In the genomic region with DNA sequence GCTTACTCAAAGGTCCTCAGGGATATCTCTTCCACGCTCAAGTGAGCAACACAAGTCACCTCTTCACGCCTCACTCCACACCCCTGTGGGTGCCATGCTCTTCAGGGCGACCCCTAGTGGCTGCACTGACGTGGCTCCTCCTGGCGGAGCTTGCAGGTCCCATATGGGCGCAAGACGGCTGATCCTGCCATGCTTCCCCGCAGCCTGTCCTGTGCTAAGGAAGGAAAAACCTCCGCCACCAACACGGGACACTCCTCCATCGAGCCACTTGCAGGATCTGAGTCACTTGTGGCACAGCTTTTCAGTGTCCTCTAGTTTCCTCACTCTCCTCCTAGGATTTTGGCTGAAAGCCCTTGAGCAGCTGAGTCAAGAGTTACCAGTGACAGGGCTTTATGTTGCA, we compare ENCODE assay signal across 8 cellular contexts.
DNase-seq lines count a peak whose midpoint lies in the region; ATAC-seq and TF ChIP-seq lines count a peak whose summit lies in the region.

No MANE protein-coding gene starts in this region.

- no TSS peak for BruUV-seq in Calu3 (replicated peaks; lab: Mats Ljungman, UMichigan)

- H3K4me3 ChIP-seq in mucosa of descending colon: no peak overlapping the region

- TF ChIP-seq CTCF in Calu3 (IDR thresholded peaks at IDR 0.05; ENCODE audit: unreplicated experiment): peak; percentile 36
- TF ChIP-seq CTCF in mucosa of descending colon (IDR thresholded peaks at IDR 0.05): no peak

- CTCF ChIA-PET in Calu3 (lab: Charles Lee): no interaction called here

- no peaks in the 10 kb centered on the region for H3K9me3 Mint-ChIP-seq in Calu3 (ENCODE audit: low read depth, unreplicated experiment)
- H3K9me3 Mint-ChIP-seq in activated naive CD8-positive, alpha-beta T cell treated with anti-CD3 and anti-CD28 coated beads, Interleukin-2, amount 10 ng/mL, durations not matched to agents 7 days and 5 days: no peaks in the 10 kb centered on the region

- H3K36me3 Mint-ChIP-seq in Calu3 (ENCODE audit: insufficient read depth, unreplicated experiment): no peaks in the 10 kb centered on the region
- peaks cover 4% of the 10 kb centered on the region for H3K36me3 Mint-ChIP-seq in activated naive CD8-positive, alpha-beta T cell treated with anti-CD3 and anti-CD28 coated beads, Interleukin-2, amount 10 ng/mL, durations not matched to agents 7 days and 5 days

- intact Hi-C loops in Calu3 (cut with micrococcal nuclease; ENCODE audit: unreplicated experiment) (no loop called here), mucosa of descending colon (cut with DNase I, micrococcal nuclease) (no loop called here), sciatic nerve (cut with DNase I) (loop anchor here (5.0 kb wide), 1 partner anchor 722 kb away; no protein-coding TSS in a partner anchor)

- POLR2A ChIA-PET in activated naive CD8-positive, alpha-beta T cell treated with anti-CD3 and anti-CD28 coated beads, Interleukin-2, amount 10 ng/mL, durations not matched to agents 7 days and 5 days (lab: Charles Lee): no interaction called here

- no peaks in the 10 kb centered on the region for H3K27me3 Mint-ChIP-seq in Calu3 (ENCODE audit: unreplicated experiment)
- H3K27me3 Mint-ChIP-seq in activated naive CD8-positive, alpha-beta T cell treated with anti-CD3 and anti-CD28 coated beads, Interleukin-2, amount 10 ng/mL, durations not matched to agents 7 days and 5 days: no peaks in the 10 kb centered on the region

- no peaks in the 10 kb centered on the region for H3K36me3 ChIP-seq in mucosa of descending colon (ENCODE audit: low read depth)

- DNase-seq in Calu3 (peak; percentile 7), mucosa of descending colon (peak; percentile 29 to 46 (median 31)), sciatic nerve (ENCODE audit: low spot score) (no peak), NOMO-1 (lab: John Stamatoyannopoulos, UW; ENCODE audit: unreplicated experiment in 2 of 2) (no peak), NCI-H524 treated with DMSO at 0.1 percent for 48 hours (lab: John Stamatoyannopoulos, UW) (no peak), C1 segment of cervical spinal cord (lab: John Stamatoyannopoulos, UW) (no peak)
- DNase-seq in activated naive CD8-positive, alpha-beta T cell treated with anti-CD3 and anti-CD28 coated beads, Interleukin-2, amount 10 ng/mL, durations not matched to agents 7 days and 5 days: peak; percentile 36

- H3K4me3 Mint-ChIP-seq in Calu3 (ENCODE audit: low read depth, unreplicated experiment): no peak overlapping the region
- H3K4me3 Mint-ChIP-seq in activated naive CD8-positive, alpha-beta T cell treated with anti-CD3 and anti-CD28 coated beads, Interleukin-2, amount 10 ng/mL, durations not matched to agents 7 days and 5 days: no peak overlapping the region

- H3K4me1 Mint-ChIP-seq in Calu3 (ENCODE audit: low read depth, unreplicated experiment): peaks cover 4% of the 10 kb centered on the region
- peaks cover 2% of the 10 kb centered on the region for H3K4me1 Mint-ChIP-seq in activated naive CD8-positive, alpha-beta T cell treated with anti-CD3 and anti-CD28 coated beads, Interleukin-2, amount 10 ng/mL, durations not matched to agents 7 days and 5 days

- ATAC-seq in HG02885 (IDR thresholded peaks at IDR 0.05; ENCODE audit: poor library complexity, unreplicated experiment) (peak; percentile 53), mucosa of descending colon (peak; percentile 39), sciatic nerve (no peak)
- ATAC-seq in activated naive CD8-positive, alpha-beta T cell treated with anti-CD3 and anti-CD28 coated beads, Interleukin-2, amount 10 ng/mL, durations not matched to agents 7 days and 5 days (ENCODE audit: low read depth): no peak

- no peak overlapping the region for H3K27ac Mint-ChIP-seq in Calu3 (ENCODE audit: unreplicated experiment)
- no peak overlapping the region for H3K27ac Mint-ChIP-seq in activated naive CD8-positive, alpha-beta T cell treated with anti-CD3 and anti-CD28 coated beads, Interleukin-2, amount 10 ng/mL, durations not matched to agents 7 days and 5 days

- no peaks in the 10 kb centered on the region for H3K9me3 ChIP-seq in mucosa of descending colon

- H3K4me1 ChIP-seq in mucosa of descending colon (ENCODE audit: low read depth): no peaks in the 10 kb centered on the region

Comparison
In these comparisons a context has a peak if more than half of its experiments do, and no peak if none do; other contexts are left out.
1. DNase-seq: peak in Calu3 (single experiment), activated naive CD8-positive, alpha-beta T cell treated with anti-CD3 and anti-CD28 coated beads, Interleukin-2, amount 10 ng/mL, durations not matched to agents 7 days and 5 days (single experiment) and mucosa of descending colon (3 of 3); none in sciatic nerve (single experiment), NOMO-1 (0 of 2), NCI-H524 treated with DMSO at 0.1 percent for 48 hours (single experiment) and C1 segment of cervical spinal cord (0 of 14).
2. ATAC-seq: peak in HG02885 (single experiment) and mucosa of descending colon (single experiment); none in activated naive CD8-positive, alpha-beta T cell treated with anti-CD3 and anti-CD28 coated beads, Interleukin-2, amount 10 ng/mL, durations not matched to agents 7 days and 5 days (single experiment) and sciatic nerve (single experiment).